In the genomic region with DNA sequence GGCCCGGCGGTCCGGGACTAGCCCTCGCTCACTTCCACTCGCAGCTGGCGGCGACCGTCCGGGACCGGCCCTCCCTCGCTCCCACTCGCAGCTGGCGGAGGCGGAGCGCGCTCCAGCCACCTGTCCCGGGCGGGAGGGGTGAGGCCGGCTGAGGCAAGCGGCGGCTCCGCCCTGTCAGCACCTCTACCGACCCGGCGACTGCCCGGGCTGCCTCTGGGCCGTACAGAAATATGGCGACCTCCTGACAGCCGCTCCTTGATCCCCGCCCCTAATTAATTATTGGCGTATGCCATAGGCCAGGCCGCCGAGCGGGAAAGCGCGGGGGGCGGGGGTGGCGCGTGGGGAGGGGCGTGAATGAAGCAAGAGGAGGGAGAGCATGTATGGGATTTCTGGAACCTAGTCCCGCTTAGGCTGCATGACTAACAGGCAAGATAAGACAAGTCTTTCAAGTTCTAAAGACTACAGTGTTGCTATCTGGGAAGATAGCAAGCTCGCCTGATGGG, we compare ENCODE assay signal across 8 cellular contexts. TPM values are rescaled to one million over a fixed set of nuclear protein-coding genes. Genes with fewer than 3 reads are reported as not detected.
A peak's percentile ranks its signal among the peaks of the same experiment; 100 is the strongest.
DNase-seq lines count a peak whose midpoint lies in the region; ATAC-seq and TF ChIP-seq lines count a peak whose summit lies in the region.

Gene MORC4 (minus strand): TSS at position 200 of the 503 bp plus-strand sequence. CDS start 243 bp downstream, outside the sequence.

- H3K9ac ChIP-seq in KMS-11, result no peak within 1 kb of the TSS; the same call in 1 of the 2 replicates

- no peaks in the 10 kb centered on the region for H3K27me3 Mint-ChIP-seq in Caco-2 (ENCODE audit: insufficient read depth, unreplicated experiment)

- H2AFZ ChIP-seq in KMS-11 (ENCODE audit: low read depth), result peak within 1 kb of the TSS; percentile 73

- H3K4me3 Mint-ChIP-seq in Caco-2 (ENCODE audit: unreplicated experiment), result peak within 1 kb of the TSS; percentile 91

- H3K27ac Mint-ChIP-seq in Caco-2 (ENCODE audit: unreplicated experiment), result no peak within 1 kb of the TSS
- no peak within 1 kb of the TSS for H3K27ac Mint-ChIP-seq in activated naive CD4-positive, alpha-beta T cell treated with anti-CD3 and anti-CD28 coated beads, Interleukin-2, amount 50 U/mL, for 72 hours

- no peaks in the 10 kb centered on the region for H3K9me3 ChIP-seq in Caco-2
- H3K9me3 ChIP-seq in SJSA1 (replicated peaks), result no peaks in the 10 kb centered on the region

- H3K27me3 ChIP-seq in Caco-2 (replicated peaks; ENCODE audit: control insufficient read depth, insufficient read depth, low read length) (no peaks in the 10 kb centered on the region), KMS-11 (ENCODE audit: insufficient read depth, low read depth) (no peaks in the 10 kb centered on the region), SJSA1 (replicated peaks) (no peaks in the 10 kb centered on the region)

- ATAC-seq in GM21576 (IDR thresholded peaks at IDR 0.05; ENCODE audit: unreplicated experiment), result peak; percentile 73
- ATAC-seq in activated naive CD4-positive, alpha-beta T cell treated with anti-CD3 and anti-CD28 coated beads, Interleukin-2, amount 50 U/mL, for 72 hours, result peak; percentile 91 to 92

- CTCF ChIA-PET in Caco-2 (lab: Charles Lee), result interaction anchor here (0.6 to 1.0 kb wide), 4 partner anchors 20 to 628 kb away, joined by 3 to 7 read pairs (median 4); partner anchors contain the start of gene PRPS1

- no peak within 1 kb of the TSS for H3K27ac ChIP-seq in KMS-11
- no peak within 1 kb of the TSS for H3K27ac ChIP-seq in SJSA1

- DNase-seq in Caco-2 (peak; percentile 94 to 96), SJSA1 (ENCODE audit: low read depth in 1 of 2, low spot score in 2 of 2) (peak; percentile 45 to 75), glomerular endothelial cell (ENCODE audit: extremely low read depth, low read depth, low spot score) (no peak), nucleus accumbens (lab: John Stamatoyannopoulos, UW) (peak; percentile 1 to 85 (median 54)), superior temporal gyrus (ENCODE audit: extremely low spot score) (peak; percentile 37)
- peak; percentile 54 to 67 for DNase-seq in activated naive CD4-positive, alpha-beta T cell treated with anti-CD3 and anti-CD28 coated beads, Interleukin-2, amount 50 U/mL, for 72 hours (ENCODE audit: low spot score in 2 of 2)

- peak within 1 kb of the TSS; percentile 71 for H3K4me2 ChIP-seq in KMS-11

- H4K20me1 ChIP-seq in KMS-11 (ENCODE audit: insufficient read depth), result no peaks in the 10 kb centered on the region

- no peaks in the 10 kb centered on the region for H3K79me2 ChIP-seq in KMS-11 (ENCODE audit: insufficient read depth, low read depth)

- TF ChIP-seq CTCF in Caco-2 (IDR thresholded peaks at IDR 0.05; ENCODE audit: insufficient read depth in 1 of 2, low read depth in 1 of 2, low read length in 1 of 2, severe bottlenecking in 1 of 2, unreplicated experiment in 1 of 2) (no peak), KMS-11 (conservative IDR thresholded peaks at IDR 0.05; ENCODE audit: low read depth, low read length) (no peak)

- peaks cover 24% of the 10 kb centered on the region for H3K4me1 Mint-ChIP-seq in Caco-2 (ENCODE audit: low read depth, unreplicated experiment)

- H3K9me3 Mint-ChIP-seq in Caco-2 (ENCODE audit: unreplicated experiment), result no peaks in the 10 kb centered on the region
- H3K9me3 Mint-ChIP-seq in activated naive CD4-positive, alpha-beta T cell treated with anti-CD3 and anti-CD28 coated beads, Interleukin-2, amount 50 U/mL, for 72 hours, result no peaks in the 10 kb centered on the region

- H3K4me3 ChIP-seq in Caco-2 (ENCODE audit: low read depth, low read length), result peak within 1 kb of the TSS; percentile 51
- H3K4me3 ChIP-seq in KMS-11 (IDR thresholded peaks at IDR 0.05; ENCODE audit: insufficient read depth, low read depth, low read length), result no peak within 1 kb of the TSS
- H3K4me3 ChIP-seq in SJSA1, result peak within 1 kb of the TSS; percentile 67

- peaks cover 19% of the 10 kb centered on the region for H3K36me3 Mint-ChIP-seq in Caco-2 (ENCODE audit: insufficient read depth, unreplicated experiment)
- no peaks in the 10 kb centered on the region for H3K36me3 Mint-ChIP-seq in activated naive CD4-positive, alpha-beta T cell treated with anti-CD3 and anti-CD28 coated beads, Interleukin-2, amount 50 U/mL, for 72 hours

- intact Hi-C loops in Caco-2 (cut with micrococcal nuclease; ENCODE audit: unreplicated experiment), result no loop called here

- POLR2A ChIA-PET in Caco-2 (lab: Charles Lee), result interaction anchor here (0.5 to 1.0 kb wide), 2 partner anchors 8 to 67 kb away, joined by 3 to 4 read pairs; no protein-coding TSS in a partner anchor

- H3K36me3 ChIP-seq in Caco-2 (ENCODE audit: control insufficient read depth, insufficient read depth, low read length), result no peaks in the 10 kb centered on the region
- no peaks in the 10 kb centered on the region for H3K36me3 ChIP-seq in KMS-11 (ENCODE audit: insufficient read depth)
- H3K36me3 ChIP-seq in SJSA1, result no peaks in the 10 kb centered on the region

- peaks cover 12% of the 10 kb centered on the region; the same call in 1 of the 2 replicates for H3K4me1 ChIP-seq in Caco-2
- H3K4me1 ChIP-seq in KMS-11 (ENCODE audit: low read depth, poor library complexity, severe bottlenecking), result peaks cover 8% of the 10 kb centered on the region
- 0 out of 2 replicates have a peak, but pooled peaks cover 4% of the 10 kb centered on the region for H3K4me1 ChIP-seq in SJSA1 (replicated peaks)

- BruUV-seq in Caco-2 (replicated peaks; lab: Mats Ljungman, UMichigan), result no TSS peak

RNA-seq across cellular contexts. Expression of gene MORC4, which starts in this region (rescaled TPM):
- total RNA-seq in Caco-2 (2022) (67.6 and 69.7 TPM in 2 replicates), glomerular endothelial cell (12.1 and 16.3 TPM in 2 replicates)
- total RNA-seq in SJSA1 (2014; rRNA removed; shearing (Covaris generic)), result 28.7 and 34.5 TPM in 2 replicates
- 1 to 10 TPM; 6.6 to 8.4 TPM for total RNA-seq in activated naive CD4-positive, alpha-beta T cell treated with anti-CD3 and anti-CD28 coated beads, Interleukin-2, amount 50 U/mL, for 72 hours
